In genomic region chr3:135169651-135170050, GRCh38 we compare ENCODE assay signal across 24 cellular contexts.
DNase-seq lines count a peak whose midpoint lies in the region; ATAC-seq, FAIRE-seq and TF ChIP-seq lines count a peak whose summit lies in the region.
"Had no signal": no experiment of that assay in that cellular context is flagged by ENCODE, and none has a peak within 500 bp of the region (broad histone marks: within the 10 kb centered on the region; RNA-seq: fewer than 3 reads in every experiment).

No MANE protein-coding gene starts in this region.

- peak; percentile 28 to 50 for ATAC-seq in gastrocnemius medialis
- ATAC-seq: A549 had no signal

- no peak for FAIRE-seq in GM19239 (lab: Jason Lieb, UNC)
- FAIRE-seq: A549, G401.6, H54 had no signal

- H3K27ac ChIP-seq in ectodermal cell (ENCODE audit: insufficient read depth, low read depth, low read length, poor library complexity, severe bottlenecking), result peak overlapping the region; percentile 59
- peak overlapping the region in 1 of 4 donors; percentile 44 for H3K27ac ChIP-seq in gastrocnemius medialis
- H3K27ac ChIP-seq: 22Rv1; A549; BLaER1 treated with 17β-estradiol and CSF1 and Interleukin-3, amounts not matched to agents 10 nM and 100 nM had no signal

- H3K9me3 ChIP-seq in ectodermal cell (ENCODE audit: control insufficient read depth, low read length) (no peaks in the 10 kb centered on the region), gastrocnemius medialis (no peaks in the 10 kb centered on the region)
- H3K9me3 ChIP-seq: A549, BE2C, HAP-1 had no signal

- H3K36me3 ChIP-seq in ectodermal cell (ENCODE audit: control insufficient read depth, insufficient read depth, low read length) (peaks cover 3% of the 10 kb centered on the region), gastrocnemius medialis (no peaks in the 10 kb centered on the region)
- H3K36me3 ChIP-seq: BE2C; BLaER1 treated with 17β-estradiol and CSF1 and Interleukin-3, amounts not matched to agents 10 nM and 100 nM; HAP-1 had no signal

- H3K27me3 ChIP-seq in ectodermal cell (ENCODE audit: control insufficient read depth, insufficient read depth, low read length, poor library complexity, severe bottlenecking), result no peaks in the 10 kb centered on the region
- no peaks in the 10 kb centered on the region for H3K27me3 ChIP-seq in gastrocnemius medialis
- H3K27me3 ChIP-seq: BE2C; BLaER1 treated with 17β-estradiol and CSF1 and Interleukin-3, amounts not matched to agents 10 nM and 100 nM had no signal

- DNase-seq in NCI-H82 (lab: John Stamatoyannopoulos, UW) (peak; percentile 77), NCI-H82 treated with DMSO at 0.1 percent for 48 hours (lab: John Stamatoyannopoulos, UW; ENCODE audit: unreplicated experiment) (no peak), myocyte (ENCODE audit: low read depth) (peak; percentile 10), gastrocnemius medialis (no peak), GM19239 (ENCODE audit: insufficient read length, low spot score) (no peak), NCI-H446 (lab: John Stamatoyannopoulos, UW) (no peak), SHP77 treated with DMSO at 0.1 percent for 48 hours (lab: John Stamatoyannopoulos, UW) (no peak)
- DNase-seq: ACHN; AML-193; BE2C; Calu3; CD4-positive, alpha-beta T cell; COR-L47; DMS53; DMS79 treated with DMSO at 0.1 percent for 48 hours; GOT3; HFFc6 had no signal

- WGBS in ectodermal cell, 2 experiments, result 82 to 87% methylated on average over 2 of the region's 2 CpGs

- H3K4me3 ChIP-seq in ectodermal cell (ENCODE audit: insufficient read depth, low read depth, low read length), result no peak overlapping the region
- H3K4me3 ChIP-seq in gastrocnemius medialis, result no peak overlapping the region
- H3K4me3 ChIP-seq: A549; BLaER1 treated with 17β-estradiol and CSF1 and Interleukin-3, amounts not matched to agents 10 nM and 100 nM; HAP-1 had no signal

- in situ Hi-C loops in gastrocnemius medialis (cut with MboI; ENCODE audit: low sequenced_read_pairs in 4 of 4), result no loop called here

- intact Hi-C loops in gastrocnemius medialis (cut with DNase I; ENCODE audit: low total_unique reads), result loop anchor here (5.0 kb wide), 1 partner anchor 43 kb away; no protein-coding TSS in a partner anchor

- no peak for TF ChIP-seq CTCF in gastrocnemius medialis (IDR thresholded peaks at IDR 0.05 in 4 of 5, conservative IDR thresholded peaks at IDR 0.05 in 1 of 5)

- H3K4me1 ChIP-seq in ectodermal cell (ENCODE audit: control insufficient read depth, insufficient read depth, low read length), result peaks cover 9% of the 10 kb centered on the region
- H3K4me1 ChIP-seq in gastrocnemius medialis, result peaks cover 10 to 11% of the 10 kb centered on the region in 2 donors
- H3K4me1 ChIP-seq: A549, BE2C, HAP-1 had no signal

- no peak for TF ChIP-seq POLR2A in gastrocnemius medialis (IDR thresholded peaks at IDR 0.05)

Comparison
In these comparisons a context has a peak if more than half of its experiments do, and no peak if none do; other contexts are left out.
1. DNase-seq: peak in NCI-H82 (single experiment) and myocyte (single experiment); none in NCI-H82 treated with DMSO at 0.1 percent for 48 hours (single experiment), gastrocnemius medialis (0 of 2), GM19239 (single experiment), NCI-H446 (0 of 2) and SHP77 treated with DMSO at 0.1 percent for 48 hours (single experiment).